1 cellular context compared by ENCODE assay signal in the genomic region with DNA sequence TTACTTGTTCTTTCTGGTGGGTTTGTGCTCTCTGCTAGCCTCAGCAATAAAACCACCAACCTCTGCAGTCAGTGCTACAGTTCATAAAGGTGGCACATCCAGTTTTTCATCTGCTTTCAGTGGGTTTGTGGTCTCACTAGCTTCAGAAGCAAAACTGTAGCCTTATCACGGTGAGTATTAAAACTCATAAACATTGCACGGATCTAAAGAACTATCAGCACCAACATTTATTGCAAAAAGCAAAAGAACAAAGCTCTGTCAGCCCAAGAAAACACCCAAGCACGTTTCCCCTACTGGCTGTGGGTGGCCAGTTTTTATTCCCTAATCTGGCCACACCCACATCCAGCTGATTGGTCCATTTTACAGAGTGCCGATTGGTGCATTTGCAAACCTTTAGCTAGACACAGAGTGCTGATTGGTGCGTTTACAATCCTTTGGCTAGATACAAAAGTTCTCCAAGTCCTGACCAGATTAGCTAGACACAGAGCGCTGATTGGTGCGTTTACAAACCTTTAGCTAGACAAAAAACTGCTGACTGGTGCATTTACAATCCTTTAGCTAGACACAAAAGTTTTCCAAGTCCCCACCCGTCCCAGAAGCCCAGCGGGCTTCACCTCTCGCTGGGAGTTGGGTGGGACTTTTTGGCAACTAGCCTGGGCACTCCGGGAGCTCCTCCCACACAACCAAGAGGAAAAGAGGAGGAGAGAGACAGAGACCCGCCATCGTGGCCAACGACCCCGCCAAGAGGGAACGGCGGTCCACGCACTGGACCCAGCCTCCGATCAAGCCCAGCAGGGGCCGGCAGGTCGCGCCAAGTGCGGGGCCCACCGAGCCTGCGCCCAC.
A peak's percentile ranks its signal among the peaks of the same experiment; 100 is the strongest.
TF ChIP-seq lines count a peak whose summit lies in the region.

No MANE protein-coding gene starts in this region.

TF ChIP-seq in HepG2, 621 proteins besides CTCF, POLR2A, EP300 and RAD21 (continued from another document and continues in another):
- TF ChIP-seq ASH2L (IDR thresholded peaks at IDR 0.05; ENCODE audit: insufficient read length, low read depth, low read length) (no peak), NR1H2 (CRISPR knock-in tag; IDR thresholded peaks at IDR 0.05; ENCODE audit: borderline replicate concordance, low read depth) (no peak), EHMT2 (IDR thresholded peaks at IDR 0.05; ENCODE audit: borderline replicate concordance, low read depth, low read length) (no peak), TBL1XR1 (IDR thresholded peaks at IDR 0.05; ENCODE audit: borderline replicate concordance, low read length, partially characterized antibody) (no peak), SPEN (CRISPR knock-in tag; IDR thresholded peaks at IDR 0.05; ENCODE audit: low read depth) (0 out of 2 replicates have a peak, but pooled peaks have one; percentile 25), KDM3A (CRISPR knock-in tag; IDR thresholded peaks at IDR 0.05; ENCODE audit: low read depth) (peak; percentile 32; the same call in 1 of the 2 replicates), HNF4A (CRISPR knock-in tag; IDR thresholded peaks at IDR 0.05) (no peak), MXI1 (IDR thresholded peaks at IDR 0.05; ENCODE audit: borderline replicate concordance, low read depth, low read length) (no peak), ARNT2 (CRISPR knock-in tag; IDR thresholded peaks at IDR 0.05; ENCODE audit: low read depth) (no peak), ZNF20 (CRISPR knock-in tag; IDR thresholded peaks at IDR 0.05) (no peak), ZNF460 (CRISPR knock-in tag; IDR thresholded peaks at IDR 0.05; ENCODE audit: borderline replicate concordance) (0 out of 2 replicates have a peak, but pooled peaks have one; percentile 10)
- TF ChIP-seq, protein P1, sequence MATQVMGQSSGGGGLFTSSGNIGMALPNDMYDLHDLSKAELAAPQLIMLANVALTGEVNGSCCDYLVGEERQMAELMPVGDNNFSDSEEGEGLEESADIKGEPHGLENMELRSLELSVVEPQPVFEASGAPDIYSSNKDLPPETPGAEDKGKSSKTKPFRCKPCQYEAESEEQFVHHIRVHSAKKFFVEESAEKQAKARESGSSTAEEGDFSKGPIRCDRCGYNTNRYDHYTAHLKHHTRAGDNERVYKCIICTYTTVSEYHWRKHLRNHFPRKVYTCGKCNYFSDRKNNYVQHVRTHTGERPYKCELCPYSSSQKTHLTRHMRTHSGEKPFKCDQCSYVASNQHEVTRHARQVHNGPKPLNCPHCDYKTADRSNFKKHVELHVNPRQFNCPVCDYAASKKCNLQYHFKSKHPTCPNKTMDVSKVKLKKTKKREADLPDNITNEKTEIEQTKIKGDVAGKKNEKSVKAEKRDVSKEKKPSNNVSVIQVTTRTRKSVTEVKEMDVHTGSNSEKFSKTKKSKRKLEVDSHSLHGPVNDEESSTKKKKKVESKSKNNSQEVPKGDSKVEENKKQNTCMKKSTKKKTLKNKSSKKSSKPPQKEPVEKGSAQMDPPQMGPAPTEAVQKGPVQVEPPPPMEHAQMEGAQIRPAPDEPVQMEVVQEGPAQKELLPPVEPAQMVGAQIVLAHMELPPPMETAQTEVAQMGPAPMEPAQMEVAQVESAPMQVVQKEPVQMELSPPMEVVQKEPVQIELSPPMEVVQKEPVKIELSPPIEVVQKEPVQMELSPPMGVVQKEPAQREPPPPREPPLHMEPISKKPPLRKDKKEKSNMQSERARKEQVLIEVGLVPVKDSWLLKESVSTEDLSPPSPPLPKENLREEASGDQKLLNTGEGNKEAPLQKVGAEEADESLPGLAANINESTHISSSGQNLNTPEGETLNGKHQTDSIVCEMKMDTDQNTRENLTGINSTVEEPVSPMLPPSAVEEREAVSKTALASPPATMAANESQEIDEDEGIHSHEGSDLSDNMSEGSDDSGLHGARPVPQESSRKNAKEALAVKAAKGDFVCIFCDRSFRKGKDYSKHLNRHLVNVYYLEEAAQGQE (IDR thresholded peaks at IDR 0.05; ENCODE audit: borderline replicate concordance in 1 of 2, low read depth in 1 of 2, low read length in 2 of 2): no peak
- TF ChIP-seq, protein P2, sequence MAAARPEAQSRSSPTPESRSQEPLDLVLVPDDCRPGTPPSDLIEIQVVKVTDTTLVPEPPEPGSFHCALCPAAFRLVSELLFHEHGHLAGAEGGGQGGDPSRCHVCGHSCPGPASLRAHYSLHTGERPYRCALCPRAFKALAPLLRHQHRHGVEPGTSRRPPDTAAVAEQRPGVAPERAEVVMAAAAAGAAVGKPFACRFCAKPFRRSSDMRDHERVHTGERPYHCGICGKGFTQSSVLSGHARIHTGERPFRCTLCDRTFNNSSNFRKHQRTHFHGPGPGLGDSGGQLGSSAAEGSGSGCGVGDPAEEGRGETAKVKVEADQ (CRISPR knock-in tag; IDR thresholded peaks at IDR 0.05; ENCODE audit: borderline replicate concordance): 0 out of 2 replicates have a peak, but pooled peaks have one; percentile 20
- TF ChIP-seq, protein P3, sequence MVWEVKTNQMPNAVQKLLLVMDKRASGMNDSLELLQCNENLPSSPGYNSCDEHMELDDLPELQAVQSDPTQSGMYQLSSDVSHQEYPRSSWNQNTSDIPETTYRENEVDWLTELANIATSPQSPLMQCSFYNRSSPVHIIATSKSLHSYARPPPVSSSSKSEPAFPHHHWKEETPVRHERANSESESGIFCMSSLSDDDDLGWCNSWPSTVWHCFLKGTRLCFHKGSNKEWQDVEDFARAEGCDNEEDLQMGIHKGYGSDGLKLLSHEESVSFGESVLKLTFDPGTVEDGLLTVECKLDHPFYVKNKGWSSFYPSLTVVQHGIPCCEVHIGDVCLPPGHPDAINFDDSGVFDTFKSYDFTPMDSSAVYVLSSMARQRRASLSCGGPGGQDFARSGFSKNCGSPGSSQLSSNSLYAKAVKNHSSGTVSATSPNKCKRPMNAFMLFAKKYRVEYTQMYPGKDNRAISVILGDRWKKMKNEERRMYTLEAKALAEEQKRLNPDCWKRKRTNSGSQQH (CRISPR knock-in tag; IDR thresholded peaks at IDR 0.05; ENCODE audit: low read depth): no peak
- TF ChIP-seq, protein P4, sequence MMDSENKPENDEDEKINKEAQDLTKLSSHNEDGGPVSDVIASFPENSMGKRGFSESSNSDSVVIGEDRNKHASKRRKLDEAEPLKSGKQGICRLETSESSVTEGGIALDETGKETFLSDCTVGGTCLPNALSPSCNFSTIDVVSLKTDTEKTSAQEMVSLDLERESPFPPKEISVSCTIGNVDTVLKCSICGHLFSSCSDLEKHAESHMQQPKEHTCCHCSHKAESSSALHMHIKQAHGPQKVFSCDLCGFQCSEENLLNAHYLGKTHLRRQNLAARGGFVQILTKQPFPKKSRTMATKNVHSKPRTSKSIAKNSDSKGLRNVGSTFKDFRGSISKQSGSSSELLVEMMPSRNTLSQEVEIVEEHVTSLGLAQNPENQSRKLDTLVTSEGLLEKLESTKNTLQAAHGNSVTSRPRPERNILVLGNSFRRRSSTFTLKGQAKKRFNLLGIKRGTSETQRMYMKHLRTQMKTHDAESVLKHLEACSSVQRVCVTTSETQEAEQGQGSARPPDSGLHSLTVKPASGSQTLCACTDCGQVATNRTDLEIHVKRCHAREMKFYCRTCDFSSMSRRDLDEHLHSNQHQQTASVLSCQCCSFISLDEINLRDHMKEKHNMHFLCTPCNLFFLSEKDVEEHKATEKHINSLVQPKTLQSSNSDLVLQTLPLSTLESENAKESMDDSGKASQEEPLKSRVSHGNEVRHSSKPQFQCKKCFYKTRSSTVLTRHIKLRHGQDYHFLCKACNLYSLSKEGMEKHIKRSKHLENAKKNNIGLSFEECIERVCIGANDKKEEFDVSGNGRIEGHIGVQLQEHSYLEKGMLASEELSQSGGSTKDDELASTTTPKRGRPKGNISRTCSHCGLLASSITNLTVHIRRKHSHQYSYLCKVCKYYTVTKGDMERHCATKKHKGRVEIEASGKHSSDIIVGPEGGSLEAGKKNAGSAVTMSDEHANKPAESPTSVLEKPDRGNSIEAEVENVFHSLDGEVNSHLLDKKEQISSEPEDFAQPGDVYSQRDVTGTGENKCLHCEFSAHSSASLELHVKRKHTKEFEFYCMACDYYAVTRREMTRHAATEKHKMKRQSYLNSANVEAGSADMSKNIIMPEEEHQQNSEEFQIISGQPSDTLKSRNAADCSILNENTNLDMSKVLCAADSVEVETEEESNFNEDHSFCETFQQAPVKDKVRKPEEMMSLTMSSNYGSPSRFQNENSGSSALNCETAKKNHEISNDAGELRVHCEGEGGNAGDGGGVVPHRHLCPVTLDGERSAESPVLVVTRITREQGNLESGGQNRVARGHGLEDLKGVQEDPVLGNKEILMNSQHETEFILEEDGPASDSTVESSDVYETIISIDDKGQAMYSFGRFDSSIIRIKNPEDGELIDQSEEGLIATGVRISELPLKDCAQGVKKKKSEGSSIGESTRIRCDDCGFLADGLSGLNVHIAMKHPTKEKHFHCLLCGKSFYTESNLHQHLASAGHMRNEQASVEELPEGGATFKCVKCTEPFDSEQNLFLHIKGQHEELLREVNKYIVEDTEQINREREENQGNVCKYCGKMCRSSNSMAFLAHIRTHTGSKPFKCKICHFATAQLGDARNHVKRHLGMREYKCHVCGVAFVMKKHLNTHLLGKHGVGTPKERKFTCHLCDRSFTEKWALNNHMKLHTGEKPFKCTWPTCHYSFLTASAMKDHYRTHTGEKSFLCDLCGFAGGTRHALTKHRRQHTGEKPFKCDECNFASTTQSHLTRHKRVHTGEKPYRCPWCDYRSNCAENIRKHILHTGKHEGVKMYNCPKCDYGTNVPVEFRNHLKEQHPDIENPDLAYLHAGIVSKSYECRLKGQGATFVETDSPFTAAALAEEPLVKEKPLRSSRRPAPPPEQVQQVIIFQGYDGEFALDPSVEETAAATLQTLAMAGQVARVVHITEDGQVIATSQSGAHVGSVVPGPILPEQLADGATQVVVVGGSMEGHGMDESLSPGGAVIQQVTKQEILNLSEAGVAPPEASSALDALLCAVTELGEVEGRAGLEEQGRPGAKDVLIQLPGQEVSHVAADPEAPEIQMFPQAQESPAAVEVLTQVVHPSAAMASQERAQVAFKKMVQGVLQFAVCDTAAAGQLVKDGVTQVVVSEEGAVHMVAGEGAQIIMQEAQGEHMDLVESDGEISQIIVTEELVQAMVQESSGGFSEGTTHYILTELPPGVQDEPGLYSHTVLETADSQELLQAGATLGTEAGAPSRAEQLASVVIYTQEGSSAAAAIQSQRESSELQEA (CRISPR knock-in tag; IDR thresholded peaks at IDR 0.05; ENCODE audit: not compliant biosample characterization): peak; percentile 19
- TF ChIP-seq, protein P5, sequence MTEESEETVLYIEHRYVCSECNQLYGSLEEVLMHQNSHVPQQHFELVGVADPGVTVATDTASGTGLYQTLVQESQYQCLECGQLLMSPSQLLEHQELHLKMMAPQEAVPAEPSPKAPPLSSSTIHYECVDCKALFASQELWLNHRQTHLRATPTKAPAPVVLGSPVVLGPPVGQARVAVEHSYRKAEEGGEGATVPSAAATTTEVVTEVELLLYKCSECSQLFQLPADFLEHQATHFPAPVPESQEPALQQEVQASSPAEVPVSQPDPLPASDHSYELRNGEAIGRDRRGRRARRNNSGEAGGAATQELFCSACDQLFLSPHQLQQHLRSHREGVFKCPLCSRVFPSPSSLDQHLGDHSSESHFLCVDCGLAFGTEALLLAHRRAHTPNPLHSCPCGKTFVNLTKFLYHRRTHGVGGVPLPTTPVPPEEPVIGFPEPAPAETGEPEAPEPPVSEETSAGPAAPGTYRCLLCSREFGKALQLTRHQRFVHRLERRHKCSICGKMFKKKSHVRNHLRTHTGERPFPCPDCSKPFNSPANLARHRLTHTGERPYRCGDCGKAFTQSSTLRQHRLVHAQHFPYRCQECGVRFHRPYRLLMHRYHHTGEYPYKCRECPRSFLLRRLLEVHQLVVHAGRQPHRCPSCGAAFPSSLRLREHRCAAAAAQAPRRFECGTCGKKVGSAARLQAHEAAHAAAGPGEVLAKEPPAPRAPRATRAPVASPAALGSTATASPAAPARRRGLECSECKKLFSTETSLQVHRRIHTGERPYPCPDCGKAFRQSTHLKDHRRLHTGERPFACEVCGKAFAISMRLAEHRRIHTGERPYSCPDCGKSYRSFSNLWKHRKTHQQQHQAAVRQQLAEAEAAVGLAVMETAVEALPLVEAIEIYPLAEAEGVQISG (CRISPR knock-in tag; IDR thresholded peaks at IDR 0.05): peak; percentile 53; the same call in 1 of the 2 replicates
- TF ChIP-seq, protein P6, sequence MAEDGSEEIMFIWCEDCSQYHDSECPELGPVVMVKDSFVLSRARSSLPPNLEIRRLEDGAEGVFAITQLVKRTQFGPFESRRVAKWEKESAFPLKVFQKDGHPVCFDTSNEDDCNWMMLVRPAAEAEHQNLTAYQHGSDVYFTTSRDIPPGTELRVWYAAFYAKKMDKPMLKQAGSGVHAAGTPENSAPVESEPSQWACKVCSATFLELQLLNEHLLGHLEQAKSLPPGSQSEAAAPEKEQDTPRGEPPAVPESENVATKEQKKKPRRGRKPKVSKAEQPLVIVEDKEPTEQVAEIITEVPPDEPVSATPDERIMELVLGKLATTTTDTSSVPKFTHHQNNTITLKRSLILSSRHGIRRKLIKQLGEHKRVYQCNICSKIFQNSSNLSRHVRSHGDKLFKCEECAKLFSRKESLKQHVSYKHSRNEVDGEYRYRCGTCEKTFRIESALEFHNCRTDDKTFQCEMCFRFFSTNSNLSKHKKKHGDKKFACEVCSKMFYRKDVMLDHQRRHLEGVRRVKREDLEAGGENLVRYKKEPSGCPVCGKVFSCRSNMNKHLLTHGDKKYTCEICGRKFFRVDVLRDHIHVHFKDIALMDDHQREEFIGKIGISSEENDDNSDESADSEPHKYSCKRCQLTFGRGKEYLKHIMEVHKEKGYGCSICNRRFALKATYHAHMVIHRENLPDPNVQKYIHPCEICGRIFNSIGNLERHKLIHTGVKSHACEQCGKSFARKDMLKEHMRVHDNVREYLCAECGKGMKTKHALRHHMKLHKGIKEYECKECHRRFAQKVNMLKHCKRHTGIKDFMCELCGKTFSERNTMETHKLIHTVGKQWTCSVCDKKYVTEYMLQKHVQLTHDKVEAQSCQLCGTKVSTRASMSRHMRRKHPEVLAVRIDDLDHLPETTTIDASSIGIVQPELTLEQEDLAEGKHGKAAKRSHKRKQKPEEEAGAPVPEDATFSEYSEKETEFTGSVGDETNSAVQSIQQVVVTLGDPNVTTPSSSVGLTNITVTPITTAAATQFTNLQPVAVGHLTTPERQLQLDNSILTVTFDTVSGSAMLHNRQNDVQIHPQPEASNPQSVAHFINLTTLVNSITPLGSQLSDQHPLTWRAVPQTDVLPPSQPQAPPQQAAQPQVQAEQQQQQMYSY (CRISPR knock-in tag; IDR thresholded peaks at IDR 0.05): no peak
- TF ChIP-seq, protein P7, sequence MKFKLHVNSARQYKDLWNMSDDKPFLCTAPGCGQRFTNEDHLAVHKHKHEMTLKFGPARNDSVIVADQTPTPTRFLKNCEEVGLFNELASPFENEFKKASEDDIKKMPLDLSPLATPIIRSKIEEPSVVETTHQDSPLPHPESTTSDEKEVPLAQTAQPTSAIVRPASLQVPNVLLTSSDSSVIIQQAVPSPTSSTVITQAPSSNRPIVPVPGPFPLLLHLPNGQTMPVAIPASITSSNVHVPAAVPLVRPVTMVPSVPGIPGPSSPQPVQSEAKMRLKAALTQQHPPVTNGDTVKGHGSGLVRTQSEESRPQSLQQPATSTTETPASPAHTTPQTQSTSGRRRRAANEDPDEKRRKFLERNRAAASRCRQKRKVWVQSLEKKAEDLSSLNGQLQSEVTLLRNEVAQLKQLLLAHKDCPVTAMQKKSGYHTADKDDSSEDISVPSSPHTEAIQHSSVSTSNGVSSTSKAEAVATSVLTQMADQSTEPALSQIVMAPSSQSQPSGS (CRISPR knock-in tag; IDR thresholded peaks at IDR 0.05): peak; percentile 9; the same call in 1 of the 2 replicates
- TF ChIP-seq, protein P8, sequence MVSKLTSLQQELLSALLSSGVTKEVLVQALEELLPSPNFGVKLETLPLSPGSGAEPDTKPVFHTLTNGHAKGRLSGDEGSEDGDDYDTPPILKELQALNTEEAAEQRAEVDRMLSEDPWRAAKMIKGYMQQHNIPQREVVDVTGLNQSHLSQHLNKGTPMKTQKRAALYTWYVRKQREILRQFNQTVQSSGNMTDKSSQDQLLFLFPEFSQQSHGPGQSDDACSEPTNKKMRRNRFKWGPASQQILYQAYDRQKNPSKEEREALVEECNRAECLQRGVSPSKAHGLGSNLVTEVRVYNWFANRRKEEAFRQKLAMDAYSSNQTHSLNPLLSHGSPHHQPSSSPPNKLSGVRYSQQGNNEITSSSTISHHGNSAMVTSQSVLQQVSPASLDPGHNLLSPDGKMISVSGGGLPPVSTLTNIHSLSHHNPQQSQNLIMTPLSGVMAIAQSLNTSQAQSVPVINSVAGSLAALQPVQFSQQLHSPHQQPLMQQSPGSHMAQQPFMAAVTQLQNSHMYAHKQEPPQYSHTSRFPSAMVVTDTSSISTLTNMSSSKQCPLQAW (CRISPR knock-in tag; IDR thresholded peaks at IDR 0.05): 0 out of 2 replicates have a peak, but pooled peaks have one; percentile 32
